ENCODE assay signal across 13 cellular contexts in genomic region chr10:28842321-28842720, GRCh38.
DNase-seq lines count a peak whose midpoint lies in the region; ATAC-seq and TF ChIP-seq lines count a peak whose summit lies in the region.
"Had no signal": no experiment of that assay in that cellular context is flagged by ENCODE, and none has a peak within 500 bp of the region (broad histone marks: within the 10 kb centered on the region; RNA-seq: fewer than 3 reads in every experiment).

No MANE protein-coding gene starts in this region.

- H3K27me3 Mint-ChIP-seq in naive thymus-derived CD8-positive, alpha-beta T cell: peaks cover 1 to 12% (median 4%) of the 10 kb centered on the region in 5 donors

- no peak overlapping the region for H3K4me3 Mint-ChIP-seq in naive thymus-derived CD8-positive, alpha-beta T cell
- H3K4me3 Mint-ChIP-seq: activated naive CD8-positive, alpha-beta T cell treated with anti-CD3 and anti-CD28 coated beads, Interleukin-2, amount 10 ng/mL, durations not matched to agents 7 days and 5 days; CD4-positive, alpha-beta T cell; immature natural killer cell; natural killer cell had no signal

- H3K27ac Mint-ChIP-seq in naive thymus-derived CD8-positive, alpha-beta T cell: no peak overlapping the region
- H3K27ac Mint-ChIP-seq: activated naive CD8-positive, alpha-beta T cell treated with anti-CD3 and anti-CD28 coated beads, Interleukin-2, amount 10 ng/mL, durations not matched to agents 7 days and 5 days; CD4-positive, alpha-beta T cell; immature natural killer cell; natural killer cell had no signal

- POLR2A ChIA-PET in naive thymus-derived CD8-positive, alpha-beta T cell (lab: Charles Lee): no interaction called here

- no peak overlapping the region for H3K4me3 ChIP-seq in AG10803 (ENCODE audit: low read length)

- peaks cover 0 to 12% (median 2%) of the 10 kb centered on the region in 9 donors for H3K9me3 Mint-ChIP-seq in naive thymus-derived CD8-positive, alpha-beta T cell
- H3K9me3 Mint-ChIP-seq: activated naive CD8-positive, alpha-beta T cell treated with anti-CD3 and anti-CD28 coated beads, Interleukin-2, amount 10 ng/mL, durations not matched to agents 7 days and 5 days; CD4-positive, alpha-beta T cell; natural killer cell had no signal

- H3K36me3 Mint-ChIP-seq in naive thymus-derived CD8-positive, alpha-beta T cell: peaks cover 0 to 10% (median 0%) of the 10 kb centered on the region in 3 donors
- H3K36me3 Mint-ChIP-seq: activated naive CD8-positive, alpha-beta T cell treated with anti-CD3 and anti-CD28 coated beads, Interleukin-2, amount 10 ng/mL, durations not matched to agents 7 days and 5 days; immature natural killer cell; natural killer cell had no signal

- DNase-seq in AG10803 (ENCODE audit: low read depth) (peak; percentile 75), LoVo (ENCODE audit: low spot score) (peak; percentile 5), dedifferentiated amniotic fluid mesenchymal stem cell (ENCODE audit: extremely low spot score) (peak; percentile 63), non-pigmented ciliary epithelial cell (ENCODE audit: low read depth) (peak; percentile 64), HuH-7 (ENCODE audit: low spot score) (no peak), NCI-H1105 treated with DMSO at 0.1 percent for 48 hours (lab: John Stamatoyannopoulos, UW) (no peak)
- DNase-seq in stimulated activated CD4-positive, alpha-beta T cell treated with anti-CD3 and anti-CD28 coated beads, Interleukin-4, amount 100 ng/mL, for 4 hours: no peak
- DNase-seq in naive thymus-derived CD8-positive, alpha-beta T cell: no peak
- DNase-seq: activated naive CD8-positive, alpha-beta T cell treated with anti-CD3 and anti-CD28 coated beads, Interleukin-2, amount 10 ng/mL, durations not matched to agents 7 days and 5 days; CD4-positive, alpha-beta T cell; immature natural killer cell; natural killer cell; NCI-H146 had no signal

- ATAC-seq in naive thymus-derived CD8-positive, alpha-beta T cell: no peak
- ATAC-seq: natural killer cell had no signal

- H3K4me1 Mint-ChIP-seq in naive thymus-derived CD8-positive, alpha-beta T cell: no peaks in the 10 kb centered on the region
- H3K4me1 Mint-ChIP-seq: activated naive CD8-positive, alpha-beta T cell treated with anti-CD3 and anti-CD28 coated beads, Interleukin-2, amount 10 ng/mL, durations not matched to agents 7 days and 5 days; immature natural killer cell; natural killer cell had no signal

- TF ChIP-seq CTCF in AG10803 (conservative IDR thresholded peaks at IDR 0.05; ENCODE audit: low read length): no peak

Comparison
In these comparisons a context has a peak if more than half of its experiments do, and no peak if none do; other contexts are left out.
1. DNase-seq: peak in AG10803 (single experiment), LoVo (single experiment), dedifferentiated amniotic fluid mesenchymal stem cell (single experiment) and non-pigmented ciliary epithelial cell (single experiment); none in HuH-7 (single experiment), stimulated activated CD4-positive, alpha-beta T cell treated with anti-CD3 and anti-CD28 coated beads, Interleukin-4, amount 100 ng/mL, for 4 hours (0 of 2), naive thymus-derived CD8-positive, alpha-beta T cell (0 of 10) and NCI-H1105 treated with DMSO at 0.1 percent for 48 hours (single experiment).